In the genomic region with DNA sequence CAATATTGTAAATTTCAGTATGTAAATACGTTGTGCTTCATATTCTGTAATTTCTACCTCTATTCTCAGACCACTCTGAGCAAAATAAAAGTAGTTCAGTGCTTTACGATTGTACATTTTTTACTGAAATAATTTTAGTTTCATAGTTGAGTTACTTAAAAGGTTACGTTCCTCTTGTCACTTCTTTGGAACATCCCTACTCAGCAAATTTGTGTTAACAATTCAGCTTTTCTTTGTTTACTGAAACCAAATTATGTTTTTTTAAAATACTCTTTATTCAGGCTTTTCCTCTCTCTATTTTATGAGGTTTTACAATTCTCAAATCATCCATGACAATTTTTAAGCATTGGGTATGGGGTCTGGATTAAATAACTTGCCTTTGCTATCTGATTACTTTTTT, we compare ENCODE assay signal across 3 cellular contexts.
TF ChIP-seq lines count a peak whose summit lies in the region.

No MANE protein-coding gene starts in this region.

TF ChIP-seq in A549, 52 proteins besides CTCF, POLR2A, EP300 and RAD21:
- TF ChIP-seq MAFK (IDR thresholded peaks at IDR 0.05; ENCODE audit: partially characterized antibody) (peak; percentile 66), ZFP36 (IDR thresholded peaks at IDR 0.05; ENCODE audit: borderline replicate concordance, partially characterized antibody) (no peak)

TF ChIP-seq in HEK293, 187 proteins besides CTCF, POLR2A, EP300 and RAD21:
- TF ChIP-seq HOXC10 (CRISPR knock-in tag; IDR thresholded peaks at IDR 0.05) (no peak), ZNF549 (tag by site-specific recombination; IDR thresholded peaks at IDR 0.05) (no peak), MYNN (tag by site-specific recombination; IDR thresholded peaks at IDR 0.05; ENCODE audit: borderline replicate concordance) (no peak)
- TF ChIP-seq, protein P1, sequence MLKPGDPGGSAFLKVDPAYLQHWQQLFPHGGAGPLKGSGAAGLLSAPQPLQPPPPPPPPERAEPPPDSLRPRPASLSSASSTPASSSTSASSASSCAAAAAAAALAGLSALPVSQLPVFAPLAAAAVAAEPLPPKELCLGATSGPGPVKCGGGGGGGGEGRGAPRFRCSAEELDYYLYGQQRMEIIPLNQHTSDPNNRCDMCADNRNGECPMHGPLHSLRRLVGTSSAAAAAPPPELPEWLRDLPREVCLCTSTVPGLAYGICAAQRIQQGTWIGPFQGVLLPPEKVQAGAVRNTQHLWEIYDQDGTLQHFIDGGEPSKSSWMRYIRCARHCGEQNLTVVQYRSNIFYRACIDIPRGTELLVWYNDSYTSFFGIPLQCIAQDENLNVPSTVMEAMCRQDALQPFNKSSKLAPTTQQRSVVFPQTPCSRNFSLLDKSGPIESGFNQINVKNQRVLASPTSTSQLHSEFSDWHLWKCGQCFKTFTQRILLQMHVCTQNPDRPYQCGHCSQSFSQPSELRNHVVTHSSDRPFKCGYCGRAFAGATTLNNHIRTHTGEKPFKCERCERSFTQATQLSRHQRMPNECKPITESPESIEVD (tag by site-specific recombination; IDR thresholded peaks at IDR 0.05), result 0 out of 2 replicates have a peak, but pooled peaks have one; percentile 21

TF ChIP-seq in K562, 482 proteins besides CTCF, POLR2A, EP300 and RAD21:
- TF ChIP-seq MAFG (tag; conservative IDR thresholded peaks at IDR 0.05) (0 out of 2 replicates have a peak, but pooled peaks have one; percentile 36), ZNF316 (IDR thresholded peaks at IDR 0.05) (peak; percentile 70), C11orf30 (IDR thresholded peaks at IDR 0.05; ENCODE audit: low read depth) (peak; percentile 53)
- TF ChIP-seq, protein P2, sequence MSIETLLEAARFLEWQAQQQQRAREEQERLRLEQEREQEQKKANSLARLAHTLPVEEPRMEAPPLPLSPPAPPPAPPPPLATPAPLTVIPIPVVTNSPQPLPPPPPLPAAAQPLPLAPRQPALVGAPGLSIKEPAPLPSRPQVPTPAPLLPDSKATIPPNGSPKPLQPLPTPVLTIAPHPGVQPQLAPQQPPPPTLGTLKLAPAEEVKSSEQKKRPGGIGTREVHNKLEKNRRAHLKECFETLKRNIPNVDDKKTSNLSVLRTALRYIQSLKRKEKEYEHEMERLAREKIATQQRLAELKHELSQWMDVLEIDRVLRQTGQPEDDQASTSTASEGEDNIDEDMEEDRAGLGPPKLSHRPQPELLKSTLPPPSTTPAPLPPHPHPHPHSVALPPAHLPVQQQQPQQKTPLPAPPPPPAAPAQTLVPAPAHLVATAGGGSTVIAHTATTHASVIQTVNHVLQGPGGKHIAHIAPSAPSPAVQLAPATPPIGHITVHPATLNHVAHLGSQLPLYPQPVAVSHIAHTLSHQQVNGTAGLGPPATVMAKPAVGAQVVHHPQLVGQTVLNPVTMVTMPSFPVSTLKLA (conservative IDR thresholded peaks at IDR 0.05), result no peak
TF ChIP-seq in K562: peak in this region for 3.
